In genomic region chr1:21913763-21914162, GRCh38 we compare ENCODE assay signal across 9 cellular contexts. TPM values are rescaled to one million over a fixed set of nuclear protein-coding genes. Genes with fewer than 3 reads are reported as not detected.
DNase-seq lines count a peak whose midpoint lies in the region; ATAC-seq and TF ChIP-seq lines count a peak whose summit lies in the region.
"Had no signal": no experiment of that assay in that cellular context is flagged by ENCODE, and none has a peak within 500 bp of the region (broad histone marks: within the 10 kb centered on the region; RNA-seq: fewer than 3 reads in every experiment).

No MANE protein-coding gene starts in this region.

- no peaks in the 10 kb centered on the region for H3K9me3 Mint-ChIP-seq in natural killer cell treated with Interleukin-12 subunit alpha and Interleukin-12 subunit beta and Interleukin-15 and Interleukin-18, amount 100 ng/mL, for 72 hours

- no peak for TF ChIP-seq CTCF in BE2C (IDR thresholded peaks at IDR 0.05; ENCODE audit: low read depth, low read length)

- H3K4me1 ChIP-seq in ACC112 (ENCODE audit: control insufficient read depth, insufficient read depth, low read length, unreplicated experiment) (peaks cover 62% of the 10 kb centered on the region), BE2C (peaks cover 5% of the 10 kb centered on the region)

- H3K4me3 Mint-ChIP-seq in natural killer cell treated with Interleukin-12 subunit alpha and Interleukin-12 subunit beta and Interleukin-15 and Interleukin-18, amount 100 ng/mL, for 72 hours, result peak overlapping the region; percentile 33

- H3K36me3 ChIP-seq in ACC112 (ENCODE audit: insufficient read depth, low read length) (peaks cover 3% of the 10 kb centered on the region; the same call in 1 of the 2 replicates), BE2C (no peaks in the 10 kb centered on the region), H7 (replicated peaks; ENCODE audit: control insufficient read depth, insufficient read depth, low read length) (0 out of 2 replicates have a peak, but pooled peaks cover 1% of the 10 kb centered on the region)

- ATAC-seq in natural killer cell treated with Interleukin-12 subunit alpha and Interleukin-12 subunit beta and Interleukin-15 and Interleukin-18, amount 100 ng/mL, for 72 hours, result peak; percentile 69 to 71
- ATAC-seq in HG02642 (IDR thresholded peaks at IDR 0.05; ENCODE audit: poor library complexity, unreplicated experiment), result no peak

- DNase-seq in HT-29 (ENCODE audit: low spot score) (peak; percentile 57), dermis blood vessel endothelial cell (peak; percentile 59), BE2C (no peak), H7 (no peak), AG08396 (ENCODE audit: low spot score) (no peak)
- DNase-seq in natural killer cell treated with Interleukin-12 subunit alpha and Interleukin-12 subunit beta and Interleukin-15 and Interleukin-18, amount 100 ng/mL, for 72 hours (ENCODE audit: low spot score), result no peak
- DNase-seq: NCI-H1930 had no signal

- H3K27me3 ChIP-seq in ACC112 (ENCODE audit: insufficient read depth, low read length) (no peaks in the 10 kb centered on the region), BE2C (no peaks in the 10 kb centered on the region), H7 (ENCODE audit: control insufficient read depth, insufficient read depth, low read length) (no peaks in the 10 kb centered on the region)

- no peak overlapping the region for H2AFZ ChIP-seq in ACC112 (ENCODE audit: low read length, unreplicated experiment)

- peak overlapping the region; percentile 92 for H3K27ac ChIP-seq in ACC112 (ENCODE audit: low read depth, low read length)

- H3K36me3 Mint-ChIP-seq in natural killer cell treated with Interleukin-12 subunit alpha and Interleukin-12 subunit beta and Interleukin-15 and Interleukin-18, amount 100 ng/mL, for 72 hours, result no peaks in the 10 kb centered on the region

- peak overlapping the region; percentile 4 to 43 for H3K27ac Mint-ChIP-seq in natural killer cell treated with Interleukin-12 subunit alpha and Interleukin-12 subunit beta and Interleukin-15 and Interleukin-18, amount 100 ng/mL, for 72 hours

- H3K4me3 ChIP-seq in ACC112 (ENCODE audit: low read depth, low read length), result no peak overlapping the region
- H3K4me3 ChIP-seq in BE2C (ENCODE audit: low read depth, low read length), result no peak overlapping the region
- H3K4me3 ChIP-seq in H7 (ENCODE audit: insufficient read depth, low read depth, low read length), result no peak overlapping the region

- no peaks in the 10 kb centered on the region for H3K27me3 Mint-ChIP-seq in natural killer cell treated with Interleukin-12 subunit alpha and Interleukin-12 subunit beta and Interleukin-15 and Interleukin-18, amount 100 ng/mL, for 72 hours

- peaks cover 51% of the 10 kb centered on the region for H3K79me2 ChIP-seq in ACC112 (ENCODE audit: control insufficient read depth, insufficient read depth, low read length, unreplicated experiment)

- peaks cover 5 to 6% of the 10 kb centered on the region in 2 donors for H3K4me1 Mint-ChIP-seq in natural killer cell treated with Interleukin-12 subunit alpha and Interleukin-12 subunit beta and Interleukin-15 and Interleukin-18, amount 100 ng/mL, for 72 hours (ENCODE audit: low read depth in 2 of 2)

- no peaks in the 10 kb centered on the region for H3K9me3 ChIP-seq in BE2C

RNA-seq across cellular contexts. Expression of gene HSPG2, which starts 23.3 kb away (rescaled TPM):
- 163 and 235 TPM in 2 replicates for total RNA-seq in HT-29 (2014; rRNA removed; shearing (Covaris generic))
- total RNA-seq in dermis blood vessel endothelial cell, result 1,406 and 1,997 TPM in 2 replicates
- under 1 TPM in 1 of 2 donors, not detected in 1; 0.20 TPM for total RNA-seq in natural killer cell treated with Interleukin-12 subunit alpha and Interleukin-12 subunit beta and Interleukin-15 and Interleukin-18, amount 100 ng/mL, for 72 hours
- 1.8 TPM for polyA plus RNA-seq in BE2C (2012; ENCODE audit: insufficient read depth, insufficient read length, low read depth)
- 43.5 and 49.2 TPM in 2 replicates for total RNA-seq in H7 (2014; rRNA removed; shearing (Covaris generic))

Comparison
In these comparisons a context has a peak if more than half of its experiments do, and no peak if none do; other contexts are left out.
1. DNase-seq: peak in HT-29 (single experiment) and dermis blood vessel endothelial cell (single experiment); none in natural killer cell treated with Interleukin-12 subunit alpha and Interleukin-12 subunit beta and Interleukin-15 and Interleukin-18, amount 100 ng/mL, for 72 hours (single experiment), BE2C (single experiment), H7 (single experiment) and AG08396 (single experiment).
2. RNA of gene HSPG2, which starts 23.3 kb away (total RNA-seq): 1,406 to 1,997 TPM in dermis blood vessel endothelial cell, 163 to 235 TPM in HT-29 and 43.5 to 49.2 TPM in H7; 0.20 TPM in natural killer cell treated with Interleukin-12 subunit alpha and Interleukin-12 subunit beta and Interleukin-15 and Interleukin-18, amount 100 ng/mL, for 72 hours; every median in the first group is over 10 times any median in the second.